17 cellular contexts compared by ENCODE assay signal in genomic region chr5:73374520-73375235, GRCh38.
DNase-seq lines count a peak whose midpoint lies in the region; ATAC-seq and TF ChIP-seq lines count a peak whose summit lies in the region.
"Had no signal": no experiment of that assay in that cellular context is flagged by ENCODE, and none has a peak within 500 bp of the region (broad histone marks: within the 10 kb centered on the region; RNA-seq: fewer than 3 reads in every experiment).

No MANE protein-coding gene starts in this region.

- H3K23ac ChIP-seq in trophoblast cell (ENCODE audit: low read length): no peak overlapping the region

- H4K8ac ChIP-seq in trophoblast cell (ENCODE audit: low read depth, low read length): no peak overlapping the region

- peaks cover 15% of the 10 kb centered on the region for H3K79me1 ChIP-seq in trophoblast cell (ENCODE audit: low read length)

- H4K12ac ChIP-seq in trophoblast cell (ENCODE audit: low read depth, low read length): no peak overlapping the region

- H3K4me1 ChIP-seq in trophoblast cell (ENCODE audit: control insufficient read depth in 1 of 2, insufficient read depth in 2 of 2, low read length in 2 of 2): peaks cover 11 to 18% of the 10 kb centered on the region in 2 experiments
- H3K4me1 ChIP-seq in right lobe of liver: no peaks in the 10 kb centered on the region
- H3K4me1 ChIP-seq: prostate gland, tibial nerve had no signal

- H3K79me2 ChIP-seq in trophoblast cell (ENCODE audit: control insufficient read depth, insufficient read depth, low read length, poor library complexity): no peaks in the 10 kb centered on the region

- H2BK120ac ChIP-seq in trophoblast cell (ENCODE audit: insufficient read depth, low read length, poor library complexity): no peak overlapping the region

- no peak for TF ChIP-seq POLR2A in right lobe of liver (IDR thresholded peaks at IDR 0.05)

- no peak for ATAC-seq in right lobe of liver
- no peak for ATAC-seq in GM19455 (IDR thresholded peaks at IDR 0.05; ENCODE audit: unreplicated experiment)
- no peak for ATAC-seq in GM18858 (IDR thresholded peaks at IDR 0.05; ENCODE audit: unreplicated experiment)
- ATAC-seq: activated naive CD4-positive, alpha-beta T cell treated with anti-CD3 and anti-CD28 coated beads, Interleukin-2, amount 50 U/mL, for 72 hours; T-helper 17 cell had no signal

- no peak overlapping the region for H4K91ac ChIP-seq in trophoblast cell (ENCODE audit: low read depth, low read length)

- no peak overlapping the region for H2BK5ac ChIP-seq in trophoblast cell (ENCODE audit: low read depth, low read length, poor library complexity)

- CTCF ChIA-PET in RWPE1 (lab: Yijun Ruan, JAX): interaction anchor here (0.6 to 1.7 kb wide), 6 partner anchors 12 to 210 kb away, joined by 3 to 4 read pairs (median 3); no protein-coding TSS in a partner anchor

- no CpG with 5 or more reads among the region's 8 CpGs for WGBS in trophoblast cell (ENCODE audit: extremely low coverage, insufficient coverage, insufficient read length)
- WGBS in right lobe of liver (ENCODE audit: insufficient coverage, low coverage, low lambda C conversion rate, missing lambda C conversion rate): 46% methylated on average over 8 of the region's 8 CpGs

- no peak overlapping the region for H3K4me2 ChIP-seq in trophoblast cell (ENCODE audit: low read length)

- H3K27ac ChIP-seq in RWPE1 (no peak overlapping the region), trophoblast cell (ENCODE audit: low read depth, low read length) (peak overlapping the region; percentile 2), right lobe of liver (no peak overlapping the region)
- H3K27ac ChIP-seq: C4-2B, esophagus muscularis mucosa, prostate gland, tibial nerve had no signal

- intact Hi-C loops in right lobe of liver (cut with DNase I): no loop called here

- H3K27me3 ChIP-seq in trophoblast cell (ENCODE audit: insufficient read depth, low read length) (no peaks in the 10 kb centered on the region), right lobe of liver (no peaks in the 10 kb centered on the region)
- H3K27me3 ChIP-seq: esophagus muscularis mucosa had no signal

- no peak overlapping the region for H3K9ac ChIP-seq in trophoblast cell (ENCODE audit: low read length)

- H3K14ac ChIP-seq in trophoblast cell (ENCODE audit: low read length): no peak overlapping the region

- no peaks in the 10 kb centered on the region for H3K9me3 ChIP-seq in trophoblast cell (ENCODE audit: insufficient read depth, low read depth, low read length)
- no peaks in the 10 kb centered on the region for H3K9me3 ChIP-seq in right lobe of liver
- H3K9me3 ChIP-seq: esophagus muscularis mucosa, prostate gland, tibial nerve had no signal

- no peak overlapping the region for H2AK5ac ChIP-seq in trophoblast cell (ENCODE audit: low read length)

- H3K4me3 ChIP-seq in trophoblast cell (ENCODE audit: low read depth, low read length) (no peak overlapping the region), right lobe of liver (no peak overlapping the region)
- H3K4me3 ChIP-seq: esophagus muscularis mucosa, prostate gland, tibial nerve had no signal

- TF ChIP-seq CTCF in RWPE1 (conservative IDR thresholded peaks at IDR 0.05; ENCODE audit: low read depth): no peak
- no peak for TF ChIP-seq CTCF in right lobe of liver (IDR thresholded peaks at IDR 0.05)

- DNase-seq in GM04504 (ENCODE audit: low read depth) (peak; percentile 41), RWPE1 (ENCODE audit: low spot score) (peak; percentile 55), fibroblast of gingiva (ENCODE audit: low read depth) (peak; percentile 19), trophoblast cell (no peak), right lobe of liver (no peak), NCI-H2196 treated with DMSO at 0.1 percent for 48 hours (lab: John Stamatoyannopoulos, UW; ENCODE audit: unreplicated experiment) (no peak)
- DNase-seq: activated CD4-positive, CD25-positive, alpha-beta regulatory T cell treated with anti-CD3 and anti-CD28 coated beads, Interleukin-2, amount 50 U/mL, for 72 hours; immature natural killer cell; NCI-H1436; T-helper 17 cell had no signal

- H3K36me3 ChIP-seq in trophoblast cell (ENCODE audit: control insufficient read depth in 1 of 2, insufficient read depth in 2 of 2, low read length in 2 of 2) (no peaks in the 10 kb centered on the region), right lobe of liver (no peaks in the 10 kb centered on the region)
- H3K36me3 ChIP-seq: esophagus muscularis mucosa, prostate gland, tibial nerve had no signal

- POLR2A ChIA-PET in RWPE1 (lab: Yijun Ruan, JAX; ENCODE audit: low non-redundant PET): no interaction called here

- H3K4ac ChIP-seq in trophoblast cell (ENCODE audit: low read depth, low read length): no peak overlapping the region

- H3K18ac ChIP-seq in trophoblast cell (ENCODE audit: low read length): no peak overlapping the region

- no peak overlapping the region for H2AFZ ChIP-seq in trophoblast cell (ENCODE audit: insufficient read depth, low read length, poor library complexity)

- H2BK12ac ChIP-seq in trophoblast cell (ENCODE audit: low read length): no peak overlapping the region

Comparison
In these comparisons a context has a peak if more than half of its experiments do, and no peak if none do; other contexts are left out.
1. DNase-seq: peak in GM04504 (single experiment), RWPE1 (single experiment) and fibroblast of gingiva (single experiment); none in trophoblast cell (0 of 2), right lobe of liver (0 of 3) and NCI-H2196 treated with DMSO at 0.1 percent for 48 hours (single experiment).